In genomic region chr4:170391066-170391754, GRCh38 we compare ENCODE assay signal across 11 cellular contexts.
DNase-seq lines count a peak whose midpoint lies in the region; ATAC-seq and TF ChIP-seq lines count a peak whose summit lies in the region.
"Had no signal": no experiment of that assay in that cellular context is flagged by ENCODE, and none has a peak within 500 bp of the region (broad histone marks: within the 10 kb centered on the region; RNA-seq: fewer than 3 reads in every experiment).

No MANE protein-coding gene starts in this region.

- H3K4me3 Mint-ChIP-seq in progenitor cell of endocrine pancreas (ENCODE audit: low read depth): no peak overlapping the region
- H3K4me3 Mint-ChIP-seq in GM23338: no peak overlapping the region
- H3K4me3 Mint-ChIP-seq: IgD-negative memory B cell had no signal

- H4K20me1 ChIP-seq in GM23338 (replicated peaks; ENCODE audit: insufficient read depth): no peaks in the 10 kb centered on the region

- ATAC-seq in GM19351 (IDR thresholded peaks at IDR 0.05; ENCODE audit: unreplicated experiment): peak; percentile 58
- ATAC-seq in GM23338: no peak
- ATAC-seq: esophagus mucosa had no signal

- TF ChIP-seq CTCF in NB4 (IDR thresholded peaks at IDR 0.05; ENCODE audit: low read depth, low read length) (no peak), cardiac fibroblast (IDR thresholded peaks at IDR 0.05; ENCODE audit: low read depth, low read length) (no peak), progenitor cell of endocrine pancreas (IDR thresholded peaks at IDR 0.05; ENCODE audit: unreplicated experiment) (no peak), GM23338 (conservative IDR thresholded peaks at IDR 0.05; ENCODE audit: low read depth in 2 of 2) (no peak)

- H3K27ac Mint-ChIP-seq in progenitor cell of endocrine pancreas (no peak overlapping the region), GM23338 (no peak overlapping the region)
- H3K27ac Mint-ChIP-seq: IgD-negative memory B cell had no signal

- H3K9me3 Mint-ChIP-seq in progenitor cell of endocrine pancreas (ENCODE audit: low read depth) (no peaks in the 10 kb centered on the region), GM23338 (no peaks in the 10 kb centered on the region)

- H3F3A ChIP-seq in GM23338 (replicated peaks; ENCODE audit: low read depth): no peaks in the 10 kb centered on the region

- H3K27me3 Mint-ChIP-seq in progenitor cell of endocrine pancreas (no peaks in the 10 kb centered on the region), GM23338 (ENCODE audit: insufficient read depth, low read depth, poor library complexity) (no peaks in the 10 kb centered on the region)
- H3K27me3 Mint-ChIP-seq: IgD-negative memory B cell had no signal

- peak overlapping the region; percentile 11 for H3K9ac ChIP-seq in skeletal muscle satellite cell (ENCODE audit: low read depth, low read length)

- TF ChIP-seq POLR2A in NB4 (IDR thresholded peaks at IDR 0.05; ENCODE audit: extremely low read depth, insufficient read length): no peak

- no peak overlapping the region for H3K4me3 ChIP-seq in NB4 (ENCODE audit: low read depth, low read length)
- H3K4me3 ChIP-seq in cardiac fibroblast (replicated peaks in 1 of 2; ENCODE audit: low read depth in 2 of 2, low read length in 2 of 2): no peak overlapping the region
- H3K4me3 ChIP-seq in skeletal muscle satellite cell (ENCODE audit: low read length): no peak overlapping the region
- no peak overlapping the region for H3K4me3 ChIP-seq in GM23338
- H3K4me3 ChIP-seq: right atrium auricular region had no signal

- no peaks in the 10 kb centered on the region for H3K36me3 Mint-ChIP-seq in progenitor cell of endocrine pancreas (ENCODE audit: insufficient read depth)
- no peaks in the 10 kb centered on the region for H3K36me3 Mint-ChIP-seq in GM23338 (ENCODE audit: low read depth)
- H3K36me3 Mint-ChIP-seq: IgD-negative memory B cell had no signal

- H3K27me3 ChIP-seq in skeletal muscle satellite cell (ENCODE audit: control insufficient read depth, insufficient read depth, low read length): no peaks in the 10 kb centered on the region
- no peaks in the 10 kb centered on the region for H3K27me3 ChIP-seq in GM23338 (ENCODE audit: insufficient read depth)
- H3K27me3 ChIP-seq: right atrium auricular region had no signal

- peaks cover 3% of the 10 kb centered on the region for H3K9me3 ChIP-seq in skeletal muscle satellite cell (replicated peaks; ENCODE audit: low read length)
- H3K9me3 ChIP-seq: right atrium auricular region had no signal

- no peaks in the 10 kb centered on the region for H3K4me1 Mint-ChIP-seq in progenitor cell of endocrine pancreas (ENCODE audit: low read depth)
- H3K4me1 Mint-ChIP-seq in GM23338: no peaks in the 10 kb centered on the region
- H3K4me1 Mint-ChIP-seq: IgD-negative memory B cell had no signal

- no peak overlapping the region for H2AFZ ChIP-seq in GM23338

- H3K36me3 ChIP-seq in skeletal muscle satellite cell (ENCODE audit: insufficient read depth, low read length) (no peaks in the 10 kb centered on the region), GM23338 (ENCODE audit: insufficient read depth) (no peaks in the 10 kb centered on the region)
- H3K36me3 ChIP-seq: right atrium auricular region had no signal

- peak; percentile 26 for DNase-seq in NB4 (ENCODE audit: low read depth)
- DNase-seq in cardiac fibroblast (ENCODE audit: low read depth in 2 of 2): peak; percentile 6 to 80
- no peak for DNase-seq in hippocampal formation (lab: John Stamatoyannopoulos, UW)
- DNase-seq in progenitor cell of endocrine pancreas (ENCODE audit: low spot score, unreplicated experiment): no peak
- no peak for DNase-seq in GM23338 (ENCODE audit: low spot score)
- DNase-seq: NCI-H345 had no signal

- H3K4me2 ChIP-seq in skeletal muscle satellite cell (ENCODE audit: low read length): peak overlapping the region; percentile 6
- no peak overlapping the region for H3K4me2 ChIP-seq in GM23338

- H3K9me2 ChIP-seq in GM23338 (ENCODE audit: insufficient read depth): 0 out of 2 replicates have a peak, but pooled peaks cover 4% of the 10 kb centered on the region

- H3K79me2 ChIP-seq in GM23338 (replicated peaks; ENCODE audit: insufficient read depth): no peaks in the 10 kb centered on the region

- H3K4me1 ChIP-seq in skeletal muscle satellite cell (ENCODE audit: control insufficient read depth, insufficient read depth, low read length) (peaks cover 24% of the 10 kb centered on the region), GM23338 (ENCODE audit: insufficient read depth) (no peaks in the 10 kb centered on the region)
- H3K4me1 ChIP-seq: right atrium auricular region had no signal

- no peak overlapping the region for H3K27ac ChIP-seq in GM23338 (ENCODE audit: low read depth)
- H3K27ac ChIP-seq: right atrium auricular region had no signal

TF ChIP-seq in GM23338, 12 proteins besides CTCF, POLR2A, EP300 and RAD21 (continues in another document):
- no peak for TF ChIP-seq EZH2phosphoT487 (IDR thresholded peaks at IDR 0.05; ENCODE audit: unreplicated experiment)
- no peak for TF ChIP-seq EZH2 (IDR thresholded peaks at IDR 0.05; ENCODE audit: low read depth, unreplicated experiment)
- no peak for TF ChIP-seq REST (IDR thresholded peaks at IDR 0.05; ENCODE audit: unreplicated experiment)
- TF ChIP-seq STAT1 (IDR thresholded peaks at IDR 0.05; ENCODE audit: unreplicated experiment): no peak

Comparison
In these comparisons a context has a peak if more than half of its experiments do, and no peak if none do; other contexts are left out.
1. DNase-seq: peak in NB4 (single experiment) and cardiac fibroblast (2 of 2); none in hippocampal formation (0 of 2), progenitor cell of endocrine pancreas (single experiment) and GM23338 (single experiment).